ENCODE assay signal across 23 cellular contexts in genomic region chr7:47643716-47644400, GRCh38.
DNase-seq lines count a peak whose midpoint lies in the region; ATAC-seq, FAIRE-seq and TF ChIP-seq lines count a peak whose summit lies in the region.
"Had no signal": no experiment of that assay in that cellular context is flagged by ENCODE, and none has a peak within 500 bp of the region (broad histone marks: within the 10 kb centered on the region; RNA-seq: fewer than 3 reads in every experiment).

No MANE protein-coding gene starts in this region.

- peak; percentile 13 for FAIRE-seq in astrocyte (lab: Jason Lieb, UNC)
- peak; percentile 21 for FAIRE-seq in islet of Langerhans (lab: Jason Lieb, UNC)
- FAIRE-seq: D721Med, GM12892, GM18507, H54 had no signal

- H3K4me2 ChIP-seq in HCT116 (ENCODE audit: low read length) (no peak overlapping the region), astrocyte (ENCODE audit: low read length) (no peak overlapping the region)
- H3K4me2 ChIP-seq: BLaER1 treated with 17β-estradiol and CSF1 and Interleukin-3, amounts not matched to agents 10 nM and 100 nM; GM23338 had no signal

- CTCF ChIA-PET in HCT116 (lab: Charles Lee) = no interaction called here

- peaks cover 9% of the 10 kb centered on the region for H3K9me3 Mint-ChIP-seq in astrocyte (ENCODE audit: unreplicated experiment)

- H4K20me1 ChIP-seq in HCT116 (ENCODE audit: insufficient read depth) (no peaks in the 10 kb centered on the region), astrocyte (ENCODE audit: insufficient read depth, low read length) (no peaks in the 10 kb centered on the region)
- H4K20me1 ChIP-seq: BLaER1 treated with 17β-estradiol and CSF1 and Interleukin-3, amounts not matched to agents 10 nM and 100 nM had no signal

- POLR2A ChIA-PET in HCT116 (lab: Charles Lee) = no interaction called here

- H3K9me2 ChIP-seq in HCT116 (ENCODE audit: insufficient read depth) = no peaks in the 10 kb centered on the region

- no peaks in the 10 kb centered on the region for H3K4me1 ChIP-seq in HCT116 (ENCODE audit: control insufficient read depth in 1 of 2, insufficient read depth in 2 of 2, low read length in 2 of 2)
- H3K4me1 ChIP-seq in astrocyte (ENCODE audit: insufficient read depth, low read length) = peaks cover 29% of the 10 kb centered on the region

- H3K4me3 ChIP-seq in HCT116 (replicated peaks in 1 of 2; ENCODE audit: low read depth in 1 of 2, low read length in 2 of 2) (no peak overlapping the region), astrocyte (ENCODE audit: insufficient read depth, low read depth, low read length) (no peak overlapping the region)
- H3K4me3 ChIP-seq: BLaER1 treated with 17β-estradiol and CSF1 and Interleukin-3, amounts not matched to agents 10 nM and 100 nM; GM23338 had no signal

- no TSS peak for BruUV-seq in HCT116 (replicated peaks; lab: Mats Ljungman, UMichigan)

- no peaks in the 10 kb centered on the region for H3K36me3 Mint-ChIP-seq in astrocyte (ENCODE audit: low read depth, unreplicated experiment)
- H3K36me3 Mint-ChIP-seq: CD8-positive, alpha-beta T cell had no signal

- peaks cover 5% of the 10 kb centered on the region for H3K4me1 Mint-ChIP-seq in astrocyte (ENCODE audit: low read depth, unreplicated experiment)

- peak overlapping the region; percentile 16 for H2AFZ ChIP-seq in HCT116 (ENCODE audit: low read depth, low read length, poor library complexity, severe bottlenecking)
- no peak overlapping the region for H2AFZ ChIP-seq in astrocyte (ENCODE audit: low read depth, low read length)
- H2AFZ ChIP-seq: GM23338 had no signal

- H3K27ac ChIP-seq in HCT116 (ENCODE audit: low read depth, low read length) (no peak overlapping the region), astrocyte (ENCODE audit: low read depth, low read length) (no peak overlapping the region)
- H3K27ac ChIP-seq: BLaER1 treated with 17β-estradiol and CSF1 and Interleukin-3, amounts not matched to agents 10 nM and 100 nM; HL-60 had no signal

- intact Hi-C loops in cardiac septum (cut with DNase I) = no loop called here
- intact Hi-C loops in left cardiac atrium (cut with DNase I) = no loop called here
- intact Hi-C loops in HCT116 (cut with micrococcal nuclease) = no loop called here

- ATAC-seq in left cardiac atrium = no peak
- no peak for ATAC-seq in HCT116
- no peak for ATAC-seq in GM18909 (IDR thresholded peaks at IDR 0.05; ENCODE audit: poor library complexity, unreplicated experiment)
- ATAC-seq in HG03159 (IDR thresholded peaks at IDR 0.05; ENCODE audit: unreplicated experiment) = no peak
- ATAC-seq: CD8-positive, alpha-beta T cell; GM23338 had no signal

- H3K9ac ChIP-seq in HCT116 (ENCODE audit: low read length) (no peak overlapping the region), astrocyte (ENCODE audit: low read length) (no peak overlapping the region)
- H3K9ac ChIP-seq: BLaER1 treated with 17β-estradiol and CSF1 and Interleukin-3, amounts not matched to agents 10 nM and 100 nM had no signal

- no peak for TF ChIP-seq RAD21 in HCT116 (IDR thresholded peaks at IDR 0.05; ENCODE audit: low read depth)

- H3K27ac Mint-ChIP-seq in astrocyte (ENCODE audit: unreplicated experiment) = no peak overlapping the region
- H3K27ac Mint-ChIP-seq: B cell; CD8-positive, alpha-beta T cell; GM23338 had no signal

- no peaks in the 10 kb centered on the region for H3K9me3 ChIP-seq in HCT116 (ENCODE audit: control insufficient read depth in 1 of 2, insufficient read depth in 1 of 2, low read depth in 1 of 2, low read length in 2 of 2)
- no peaks in the 10 kb centered on the region for H3K9me3 ChIP-seq in astrocyte (ENCODE audit: insufficient read depth, low read depth, low read length)

- H3K4me3 Mint-ChIP-seq in astrocyte (ENCODE audit: unreplicated experiment) = no peak overlapping the region
- H3K4me3 Mint-ChIP-seq: B cell; CD8-positive, alpha-beta T cell; GM23338 had no signal

- DNase-seq in cardiac septum (ENCODE audit: low spot score) (peak; percentile 19), left cardiac atrium (no peak), HCT116 (ENCODE audit: low read depth, low spot score) (no peak), astrocyte (ENCODE audit: low read depth) (no peak), nucleus accumbens (lab: John Stamatoyannopoulos, UW) (no peak)
- DNase-seq: 8988T; CD8-positive, alpha-beta T cell; COR-L47; GDM1; HCEC 1CT; IMR-90; KBM-7 had no signal

- RAD21 ChIA-PET in HCT116 (lab: Charles Lee; ENCODE audit: low non-redundant PET in 1 of 2, low total read pairs in 2 of 2, uncharacterized antibody in 2 of 2, unreplicated experiment in 2 of 2) = no interaction called here

- no peak for TF ChIP-seq POLR2A in HCT116 (IDR thresholded peaks at IDR 0.05; ENCODE audit: borderline replicate concordance, extremely low read depth, insufficient read depth, insufficient read length)

- H3K27me3 ChIP-seq in HCT116 (ENCODE audit: insufficient read depth, low read length) (no peaks in the 10 kb centered on the region), astrocyte (ENCODE audit: insufficient read depth, low read length) (no peaks in the 10 kb centered on the region)
- H3K27me3 ChIP-seq: BLaER1 treated with 17β-estradiol and CSF1 and Interleukin-3, amounts not matched to agents 10 nM and 100 nM had no signal

- H3K36me3 ChIP-seq in HCT116 (ENCODE audit: control insufficient read depth in 1 of 2, insufficient read depth in 2 of 2, low read length in 2 of 2) (no peaks in the 10 kb centered on the region), astrocyte (ENCODE audit: insufficient read depth, low read length) (no peaks in the 10 kb centered on the region)
- H3K36me3 ChIP-seq: BLaER1 treated with 17β-estradiol and CSF1 and Interleukin-3, amounts not matched to agents 10 nM and 100 nM had no signal

- H3K79me2 ChIP-seq in HCT116 (ENCODE audit: insufficient read depth, low read length) (no peaks in the 10 kb centered on the region), astrocyte (ENCODE audit: insufficient read depth, low read length) (no peaks in the 10 kb centered on the region)

- TF ChIP-seq CTCF in HCT116 (IDR thresholded peaks at IDR 0.05 in 2 of 3, conservative IDR thresholded peaks at IDR 0.05 in 1 of 3; ENCODE audit: borderline replicate concordance in 1 of 3, insufficient read depth in 1 of 3, low read depth in 2 of 3, low read length in 2 of 3) (no peak), astrocyte (IDR thresholded peaks at IDR 0.05; ENCODE audit: insufficient read depth, low read depth, low read length) (no peak)

- H3K27me3 Mint-ChIP-seq in astrocyte (ENCODE audit: low read depth, unreplicated experiment) = peaks cover 7% of the 10 kb centered on the region
- H3K27me3 Mint-ChIP-seq: B cell had no signal

TF ChIP-seq in HCT116, 20 proteins besides CTCF, POLR2A, EP300 and RAD21:
- TF ChIP-seq ZFX (IDR thresholded peaks at IDR 0.05) (no peak), POLR2AphosphoS5 (IDR thresholded peaks at IDR 0.05; ENCODE audit: low read depth, low read length) (no peak), REST (IDR thresholded peaks at IDR 0.05; ENCODE audit: low read depth) (no peak), YY1 (IDR thresholded peaks at IDR 0.05; ENCODE audit: extremely low read depth, insufficient replicate concordance, low read depth, low read length) (no peak), ELF1 (IDR thresholded peaks at IDR 0.05; ENCODE audit: borderline replicate concordance, low read depth) (no peak), TCF7L2 (IDR thresholded peaks at IDR 0.05; ENCODE audit: borderline replicate concordance, extremely low read depth, insufficient read depth, insufficient read length) (no peak), ZBTB33 (IDR thresholded peaks at IDR 0.05; ENCODE audit: extremely low read depth, insufficient replicate concordance, low read length) (no peak)
TF ChIP-seq in HCT116: peak in this region for 0.
